Comparison of ENCODE assay signal across 13 cellular contexts in genomic region chr18:9092665-9093064, GRCh38. TPM values are rescaled to one million over a fixed set of nuclear protein-coding genes. Genes with fewer than 3 reads are reported as not detected.
A peak's percentile ranks its signal among the peaks of the same experiment; 100 is the strongest.
DNase-seq lines count a peak whose midpoint lies in the region; ATAC-seq and TF ChIP-seq lines count a peak whose summit lies in the region.
"Had no signal": no experiment of that assay in that cellular context is flagged by ENCODE, and none has a peak within 500 bp of the region (broad histone marks: within the 10 kb centered on the region; RNA-seq: fewer than 3 reads in every experiment).

No MANE protein-coding gene starts in this region.

- no peaks in the 10 kb centered on the region for H3K27me3 ChIP-seq in HL-60 (ENCODE audit: insufficient read depth, poor library complexity, severe bottlenecking)
- H3K27me3 ChIP-seq: neural progenitor cell, thyroid gland had no signal

- H3K27ac ChIP-seq in HL-60 (replicated peaks) = peak overlapping the region; percentile 4
- H3K27ac ChIP-seq: 22Rv1, neural progenitor cell, thyroid gland had no signal

- H3K27me3 Mint-ChIP-seq in activated naive CD8-positive, alpha-beta T cell treated with anti-CD3 and anti-CD28 coated beads for 36 hours = no peaks in the 10 kb centered on the region

- H3K4me3 ChIP-seq in HL-60 (replicated peaks; ENCODE audit: insufficient read depth, low read length) = no peak overlapping the region
- H3K4me3 ChIP-seq: neural progenitor cell, thyroid gland had no signal

- peaks cover 19% of the 10 kb centered on the region for H3K36me3 Mint-ChIP-seq in activated naive CD8-positive, alpha-beta T cell treated with anti-CD3 and anti-CD28 coated beads for 36 hours
- H3K36me3 Mint-ChIP-seq: neural progenitor cell had no signal

- no peak overlapping the region for H3K4me3 Mint-ChIP-seq in activated naive CD8-positive, alpha-beta T cell treated with anti-CD3 and anti-CD28 coated beads for 36 hours
- H3K4me3 Mint-ChIP-seq: neural progenitor cell had no signal

- peak overlapping the region; percentile 92 for H3K27ac Mint-ChIP-seq in activated naive CD8-positive, alpha-beta T cell treated with anti-CD3 and anti-CD28 coated beads for 36 hours
- H3K27ac Mint-ChIP-seq: neural progenitor cell had no signal

- DNase-seq in DMS53 (lab: John Stamatoyannopoulos, UW) (peak; percentile 50), DMS53 treated with DMSO at 0.1 percent for 48 hours (lab: John Stamatoyannopoulos, UW; ENCODE audit: unreplicated experiment) (no peak), HL-60 (ENCODE audit: low read depth in 1 of 2, low spot score in 1 of 2) (no peak), left lobe of liver (ENCODE audit: low spot score) (peak; percentile 63), OCI-M1 (lab: John Stamatoyannopoulos, UW) (no peak), T1000 (lab: John Stamatoyannopoulos, UW) (no peak), D341Med (ENCODE audit: low spot score) (no peak)
- DNase-seq in activated naive CD8-positive, alpha-beta T cell treated with anti-CD3 and anti-CD28 coated beads for 36 hours = no peak
- DNase-seq: kidney glomerular epithelial cell, thyroid gland had no signal

- H3K9me3 Mint-ChIP-seq in activated naive CD8-positive, alpha-beta T cell treated with anti-CD3 and anti-CD28 coated beads for 36 hours = peaks cover 3% of the 10 kb centered on the region
- H3K9me3 Mint-ChIP-seq: neural progenitor cell had no signal

- peaks cover 70% of the 10 kb centered on the region for H3K4me1 Mint-ChIP-seq in activated naive CD8-positive, alpha-beta T cell treated with anti-CD3 and anti-CD28 coated beads for 36 hours

- ATAC-seq in left lobe of liver = peak; percentile 98
- ATAC-seq: HCT116 had no signal

- no peak for TF ChIP-seq CTCF in HL-60 (IDR thresholded peaks at IDR 0.05; ENCODE audit: insufficient read depth, low read length)

RNA-seq across cellular contexts. Expression of gene NDUFV2, which starts 9.8 kb away (rescaled TPM):
- total RNA-seq in activated naive CD8-positive, alpha-beta T cell treated with anti-CD3 and anti-CD28 coated beads for 36 hours = 100 to 1,000 TPM; 302 to 307 TPM
- 151 TPM for total RNA-seq in left lobe of liver

RNA-seq across cellular contexts. Expression of gene ANKRD12, which starts 43.9 kb away (rescaled TPM):
- total RNA-seq in activated naive CD8-positive, alpha-beta T cell treated with anti-CD3 and anti-CD28 coated beads for 36 hours = 10 to 100 TPM; 33.1 to 33.9 TPM
- total RNA-seq in left lobe of liver = 15.0 TPM

Comparison
In these comparisons a context has a peak if more than half of its experiments do, and no peak if none do; other contexts are left out.
1. DNase-seq: peak in DMS53 (single experiment) and left lobe of liver (single experiment); none in DMS53 treated with DMSO at 0.1 percent for 48 hours (single experiment), HL-60 (0 of 2), activated naive CD8-positive, alpha-beta T cell treated with anti-CD3 and anti-CD28 coated beads for 36 hours (single experiment), OCI-M1 (single experiment), T1000 (single experiment) and D341Med (single experiment).